1 cellular context compared by ENCODE assay signal in genomic region chr10:61837748-61838055, GRCh38.
TF ChIP-seq lines count a peak whose summit lies in the region.

No MANE protein-coding gene starts in this region.

TF ChIP-seq in HepG2, 621 proteins besides CTCF, POLR2A, EP300 and RAD21:
- TF ChIP-seq, protein P1, sequence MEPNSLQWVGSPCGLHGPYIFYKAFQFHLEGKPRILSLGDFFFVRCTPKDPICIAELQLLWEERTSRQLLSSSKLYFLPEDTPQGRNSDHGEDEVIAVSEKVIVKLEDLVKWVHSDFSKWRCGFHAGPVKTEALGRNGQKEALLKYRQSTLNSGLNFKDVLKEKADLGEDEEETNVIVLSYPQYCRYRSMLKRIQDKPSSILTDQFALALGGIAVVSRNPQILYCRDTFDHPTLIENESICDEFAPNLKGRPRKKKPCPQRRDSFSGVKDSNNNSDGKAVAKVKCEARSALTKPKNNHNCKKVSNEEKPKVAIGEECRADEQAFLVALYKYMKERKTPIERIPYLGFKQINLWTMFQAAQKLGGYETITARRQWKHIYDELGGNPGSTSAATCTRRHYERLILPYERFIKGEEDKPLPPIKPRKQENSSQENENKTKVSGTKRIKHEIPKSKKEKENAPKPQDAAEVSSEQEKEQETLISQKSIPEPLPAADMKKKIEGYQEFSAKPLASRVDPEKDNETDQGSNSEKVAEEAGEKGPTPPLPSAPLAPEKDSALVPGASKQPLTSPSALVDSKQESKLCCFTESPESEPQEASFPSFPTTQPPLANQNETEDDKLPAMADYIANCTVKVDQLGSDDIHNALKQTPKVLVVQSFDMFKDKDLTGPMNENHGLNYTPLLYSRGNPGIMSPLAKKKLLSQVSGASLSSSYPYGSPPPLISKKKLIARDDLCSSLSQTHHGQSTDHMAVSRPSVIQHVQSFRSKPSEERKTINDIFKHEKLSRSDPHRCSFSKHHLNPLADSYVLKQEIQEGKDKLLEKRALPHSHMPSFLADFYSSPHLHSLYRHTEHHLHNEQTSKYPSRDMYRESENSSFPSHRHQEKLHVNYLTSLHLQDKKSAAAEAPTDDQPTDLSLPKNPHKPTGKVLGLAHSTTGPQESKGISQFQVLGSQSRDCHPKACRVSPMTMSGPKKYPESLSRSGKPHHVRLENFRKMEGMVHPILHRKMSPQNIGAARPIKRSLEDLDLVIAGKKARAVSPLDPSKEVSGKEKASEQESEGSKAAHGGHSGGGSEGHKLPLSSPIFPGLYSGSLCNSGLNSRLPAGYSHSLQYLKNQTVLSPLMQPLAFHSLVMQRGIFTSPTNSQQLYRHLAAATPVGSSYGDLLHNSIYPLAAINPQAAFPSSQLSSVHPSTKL (CRISPR knock-in tag; IDR thresholded peaks at IDR 0.05), result 0 out of 2 replicates have a peak, but pooled peaks have one; percentile 4
- TF ChIP-seq, protein P2, sequence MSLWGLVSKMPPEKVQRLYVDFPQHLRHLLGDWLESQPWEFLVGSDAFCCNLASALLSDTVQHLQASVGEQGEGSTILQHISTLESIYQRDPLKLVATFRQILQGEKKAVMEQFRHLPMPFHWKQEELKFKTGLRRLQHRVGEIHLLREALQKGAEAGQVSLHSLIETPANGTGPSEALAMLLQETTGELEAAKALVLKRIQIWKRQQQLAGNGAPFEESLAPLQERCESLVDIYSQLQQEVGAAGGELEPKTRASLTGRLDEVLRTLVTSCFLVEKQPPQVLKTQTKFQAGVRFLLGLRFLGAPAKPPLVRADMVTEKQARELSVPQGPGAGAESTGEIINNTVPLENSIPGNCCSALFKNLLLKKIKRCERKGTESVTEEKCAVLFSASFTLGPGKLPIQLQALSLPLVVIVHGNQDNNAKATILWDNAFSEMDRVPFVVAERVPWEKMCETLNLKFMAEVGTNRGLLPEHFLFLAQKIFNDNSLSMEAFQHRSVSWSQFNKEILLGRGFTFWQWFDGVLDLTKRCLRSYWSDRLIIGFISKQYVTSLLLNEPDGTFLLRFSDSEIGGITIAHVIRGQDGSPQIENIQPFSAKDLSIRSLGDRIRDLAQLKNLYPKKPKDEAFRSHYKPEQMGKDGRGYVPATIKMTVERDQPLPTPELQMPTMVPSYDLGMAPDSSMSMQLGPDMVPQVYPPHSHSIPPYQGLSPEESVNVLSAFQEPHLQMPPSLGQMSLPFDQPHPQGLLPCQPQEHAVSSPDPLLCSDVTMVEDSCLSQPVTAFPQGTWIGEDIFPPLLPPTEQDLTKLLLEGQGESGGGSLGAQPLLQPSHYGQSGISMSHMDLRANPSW (CRISPR knock-in tag; IDR thresholded peaks at IDR 0.05; ENCODE audit: borderline replicate concordance), result no peak
- TF ChIP-seq BCL6 (CRISPR knock-in tag; IDR thresholded peaks at IDR 0.05) (peak; percentile 76), YY1 (IDR thresholded peaks at IDR 0.05; ENCODE audit: insufficient read depth, insufficient replicate concordance, low read depth, low read length) (no peak), SOX13 (IDR thresholded peaks at IDR 0.05) (no peak), SOX13 (CRISPR knock-in tag; conservative IDR thresholded peaks at IDR 0.05 in 1 of 2, IDR thresholded peaks at IDR 0.05 in 1 of 2) (peak in 1 of 2 experiments; percentile 50; a peak in 2 of 4 replicates), YEATS2 (CRISPR knock-in tag; IDR thresholded peaks at IDR 0.05; ENCODE audit: borderline replicate concordance) (no peak), ZBTB7B (CRISPR knock-in tag; IDR thresholded peaks at IDR 0.05) (0 out of 2 replicates have a peak, but pooled peaks have one; percentile 49), ZNF850 (CRISPR knock-in tag; conservative IDR thresholded peaks at IDR 0.05) (no peak), ZNF615 (CRISPR knock-in tag; IDR thresholded peaks at IDR 0.05; ENCODE audit: borderline replicate concordance) (no peak), TBP (CRISPR knock-in tag; IDR thresholded peaks at IDR 0.05) (no peak), TFAP4 (IDR thresholded peaks at IDR 0.05; ENCODE audit: borderline replicate concordance, low read depth) (no peak), GLI4 (CRISPR knock-in tag; IDR thresholded peaks at IDR 0.05; ENCODE audit: borderline replicate concordance) (no peak), NFYC (CRISPR knock-in tag; IDR thresholded peaks at IDR 0.05) (no peak)
